ENCODE assay signal across 1 cellular context in the genomic region with DNA sequence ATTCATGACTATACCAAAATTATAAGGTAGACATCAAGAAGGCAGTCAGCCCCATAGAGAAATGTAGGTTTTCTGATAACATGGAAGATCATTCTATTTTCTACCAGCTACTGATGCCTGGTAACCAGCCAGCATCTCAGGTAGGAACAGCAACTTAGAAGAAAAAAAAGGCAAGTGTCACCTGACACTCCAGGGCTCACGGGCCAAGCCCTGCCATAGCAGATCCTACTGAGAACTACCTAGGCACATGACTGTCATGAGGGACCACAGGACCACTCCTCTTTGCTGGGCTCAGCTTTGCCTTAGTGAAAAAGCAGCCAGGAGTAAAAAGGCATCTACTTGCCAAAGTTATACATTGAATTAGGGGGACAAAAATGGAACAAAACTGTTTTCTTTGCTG.
TF ChIP-seq lines count a peak whose summit lies in the region.

No MANE protein-coding gene starts in this region.

TF ChIP-seq in WTC11, 78 proteins besides CTCF, POLR2A, EP300 and RAD21:
- TF ChIP-seq ZNF532 (CRISPR knock-in tag; IDR thresholded peaks at IDR 0.05; ENCODE audit: borderline replicate concordance) (no peak), TEAD4 (CRISPR knock-in tag; IDR thresholded peaks at IDR 0.05) (no peak), MXD4 (CRISPR knock-in tag; IDR thresholded peaks at IDR 0.05; ENCODE audit: borderline replicate concordance) (no peak), SP1 (CRISPR knock-in tag; conservative IDR thresholded peaks at IDR 0.05) (no peak), ATF6 (CRISPR knock-in tag; IDR thresholded peaks at IDR 0.05) (no peak), ERG (CRISPR knock-in tag; IDR thresholded peaks at IDR 0.05) (no peak), GRHL2 (CRISPR knock-in tag; IDR thresholded peaks at IDR 0.05; ENCODE audit: insufficient replicate concordance, severe bottlenecking) (no peak), ESRRA (CRISPR knock-in tag; IDR thresholded peaks at IDR 0.05; ENCODE audit: borderline replicate concordance) (no peak), CREM (CRISPR knock-in tag; IDR thresholded peaks at IDR 0.05) (no peak), ZNF317 (CRISPR knock-in tag; IDR thresholded peaks at IDR 0.05; ENCODE audit: borderline replicate concordance, low read depth) (no peak), E2F4 (CRISPR knock-in tag; IDR thresholded peaks at IDR 0.05; ENCODE audit: borderline replicate concordance, low read depth) (no peak), MYBL2 (CRISPR knock-in tag; IDR thresholded peaks at IDR 0.05) (no peak), AFF4 (CRISPR knock-in tag; IDR thresholded peaks at IDR 0.05; ENCODE audit: borderline replicate concordance) (no peak), ZNF121 (CRISPR knock-in tag; IDR thresholded peaks at IDR 0.05) (no peak), SOX15 (CRISPR knock-in tag; IDR thresholded peaks at IDR 0.05) (no peak), JUN (CRISPR knock-in tag; IDR thresholded peaks at IDR 0.05) (no peak)
- TF ChIP-seq, protein P1, sequence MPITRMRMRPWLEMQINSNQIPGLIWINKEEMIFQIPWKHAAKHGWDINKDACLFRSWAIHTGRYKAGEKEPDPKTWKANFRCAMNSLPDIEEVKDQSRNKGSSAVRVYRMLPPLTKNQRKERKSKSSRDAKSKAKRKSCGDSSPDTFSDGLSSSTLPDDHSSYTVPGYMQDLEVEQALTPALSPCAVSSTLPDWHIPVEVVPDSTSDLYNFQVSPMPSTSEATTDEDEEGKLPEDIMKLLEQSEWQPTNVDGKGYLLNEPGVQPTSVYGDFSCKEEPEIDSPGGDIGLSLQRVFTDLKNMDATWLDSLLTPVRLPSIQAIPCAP (CRISPR knock-in tag; IDR thresholded peaks at IDR 0.05) = no peak
TF ChIP-seq in WTC11: peak in this region for 0.
